In genomic region chr16:11251525-11252481, GRCh38 we compare ENCODE assay signal across 8 cellular contexts. TPM values are rescaled to one million over a fixed set of nuclear protein-coding genes. Genes with fewer than 3 reads are reported as not detected.
DNase-seq lines count a peak whose midpoint lies in the region; ATAC-seq and TF ChIP-seq lines count a peak whose summit lies in the region.

No MANE protein-coding gene starts in this region.

- peak; percentile 31 for ATAC-seq in central memory CD8-positive, alpha-beta T cell (replicated peaks; ENCODE audit: extremely low read depth, poor library complexity, severe bottlenecking)

- H3K4me3 Mint-ChIP-seq in central memory CD8-positive, alpha-beta T cell = peak overlapping the region; percentile 80
- H3K4me3 Mint-ChIP-seq in MCF 10A (ENCODE audit: unreplicated experiment) = no peak overlapping the region

- DNase-seq in GM12865 (ENCODE audit: low read depth) = peak; percentile 77
- peak; percentile 78 to 80 for DNase-seq in activated CD4-positive, alpha-beta T cell treated with anti-CD3 and anti-CD28 coated beads for 24 hours (ENCODE audit: low read depth in 2 of 2)
- DNase-seq in central memory CD8-positive, alpha-beta T cell (ENCODE audit: low spot score in 2 of 2) = peak; percentile 58 to 69
- peak; percentile 78 to 85 for DNase-seq in stimulated activated CD4-positive, alpha-beta T cell treated with anti-CD3 and anti-CD28 coated beads, Interleukin-4, amount 100 ng/mL, for 4 hours
- DNase-seq in NCI-H1436 (lab: John Stamatoyannopoulos, UW) = no peak
- DNase-seq in MCF 10A (ENCODE audit: unreplicated experiment) = no peak
- no peak for DNase-seq in NCI-H128 (lab: John Stamatoyannopoulos, UW; ENCODE audit: unreplicated experiment)
- DNase-seq in NCI-H1417 treated with DMSO at 0.1 percent for 48 hours (lab: John Stamatoyannopoulos, UW) = no peak

- H3K27me3 Mint-ChIP-seq in central memory CD8-positive, alpha-beta T cell = no peaks in the 10 kb centered on the region
- H3K27me3 Mint-ChIP-seq in MCF 10A (ENCODE audit: insufficient read depth, unreplicated experiment) = no peaks in the 10 kb centered on the region

- intact Hi-C loops in MCF 10A (cut with micrococcal nuclease) = loop anchor here (10.0 kb wide), 1 partner anchor 117 kb away; no protein-coding TSS in a partner anchor

- H3K27ac Mint-ChIP-seq in central memory CD8-positive, alpha-beta T cell (ENCODE audit: low read depth) = peak overlapping the region; percentile 95
- no peak overlapping the region for H3K27ac Mint-ChIP-seq in MCF 10A (ENCODE audit: low read depth, unreplicated experiment)

- H3K9me3 Mint-ChIP-seq in central memory CD8-positive, alpha-beta T cell = no peaks in the 10 kb centered on the region
- H3K9me3 Mint-ChIP-seq in MCF 10A (ENCODE audit: unreplicated experiment) = no peaks in the 10 kb centered on the region

- TF ChIP-seq CTCF in GM12865 (IDR thresholded peaks at IDR 0.05; ENCODE audit: insufficient read depth, low read depth, low read length, missing control alignments) = no peak
- TF ChIP-seq CTCF in MCF 10A (IDR thresholded peaks at IDR 0.05; ENCODE audit: unreplicated experiment) = no peak

- POLR2A ChIA-PET in MCF 10A (lab: Yijun Ruan, JAX) = no interaction called here

- BruUV-seq in MCF 10A (replicated peaks; lab: Mats Ljungman, UMichigan) = no TSS peak

- CTCF ChIA-PET in MCF 10A (lab: Yijun Ruan, JAX) = interaction anchor here (0.6 to 0.9 kb wide), 4 partner anchors 38 to 286 kb away, joined by 3 to 4 read pairs (median 3); no protein-coding TSS in a partner anchor

- H3K36me3 Mint-ChIP-seq in central memory CD8-positive, alpha-beta T cell (ENCODE audit: insufficient read depth) = peaks cover 43% of the 10 kb centered on the region
- peaks cover 12% of the 10 kb centered on the region for H3K36me3 Mint-ChIP-seq in MCF 10A (ENCODE audit: insufficient read depth, unreplicated experiment)

- H3K4me1 Mint-ChIP-seq in central memory CD8-positive, alpha-beta T cell = peaks cover 38% of the 10 kb centered on the region
- H3K4me1 Mint-ChIP-seq in MCF 10A (ENCODE audit: insufficient read depth, unreplicated experiment) = peaks cover 8% of the 10 kb centered on the region

- H3K4me3 ChIP-seq in GM12865 (ENCODE audit: low read depth, low read length) = peak overlapping the region; percentile 68

RNA-seq across cellular contexts. Expression of gene SOCS1, which starts 4.2 kb away (rescaled TPM):
- total RNA-seq in MCF 10A (2022) = 1.4 and 1.6 TPM in 2 replicates

RNA-seq across cellular contexts. Expression of gene TNP2, which starts 17.3 kb away (rescaled TPM):
- not detected in 2 replicates for total RNA-seq in MCF 10A (2022)

RNA-seq across cellular contexts. Expression of gene PRM3, which starts 21.6 kb away (rescaled TPM):
- total RNA-seq in MCF 10A (2022) = not detected in 2 replicates

RNA-seq across cellular contexts. Expression of gene PRM2, which starts 24.5 kb away (rescaled TPM):
- not detected in 2 replicates for total RNA-seq in MCF 10A (2022)

RNA-seq across cellular contexts. Expression of gene PRM1, which starts 29.3 kb away (rescaled TPM):
- total RNA-seq in MCF 10A (2022) = not detected in 2 replicates

Comparison
In these comparisons a context has a peak if more than half of its experiments do, and no peak if none do; other contexts are left out.
1. DNase-seq: peak in GM12865 (single experiment), activated CD4-positive, alpha-beta T cell treated with anti-CD3 and anti-CD28 coated beads for 24 hours (2 of 2), central memory CD8-positive, alpha-beta T cell (2 of 2) and stimulated activated CD4-positive, alpha-beta T cell treated with anti-CD3 and anti-CD28 coated beads, Interleukin-4, amount 100 ng/mL, for 4 hours (2 of 2); none in NCI-H1436 (single experiment), MCF 10A (single experiment), NCI-H128 (single experiment) and NCI-H1417 treated with DMSO at 0.1 percent for 48 hours (single experiment).